Comparison of ENCODE assay signal across 3 cellular contexts in the genomic region with DNA sequence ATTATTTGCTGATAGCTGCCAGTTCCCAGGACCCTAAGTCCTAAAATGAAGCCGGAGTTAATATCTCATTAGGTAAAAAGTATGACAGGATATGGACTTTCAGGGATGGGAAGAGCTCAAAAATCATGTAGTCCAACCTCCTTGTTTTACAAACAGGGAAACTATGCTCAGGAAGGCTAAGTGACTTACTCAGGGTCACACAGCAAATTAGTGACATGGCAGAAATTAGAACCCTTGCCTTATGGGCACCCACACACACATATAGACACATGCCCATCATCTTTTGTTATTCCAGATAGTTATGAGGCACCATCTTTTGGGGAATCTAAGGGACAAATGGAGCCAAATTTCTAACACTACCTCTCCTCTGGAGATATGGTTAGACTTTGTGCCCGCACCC.
TF ChIP-seq lines count a peak whose summit lies in the region.

No MANE protein-coding gene starts in this region.

TF ChIP-seq in A549, 52 proteins besides CTCF, POLR2A, EP300 and RAD21:
- TF ChIP-seq TP53 (CRISPR knock-in tag; IDR thresholded peaks at IDR 0.05) (no peak), BHLHE40 (IDR thresholded peaks at IDR 0.05; ENCODE audit: low read depth, low read length) (no peak), MYC (IDR thresholded peaks at IDR 0.05; ENCODE audit: borderline replicate concordance, low read length) (no peak), JUN (IDR thresholded peaks at IDR 0.05) (no peak), NPAS2 (CRISPR knock-in tag; IDR thresholded peaks at IDR 0.05; ENCODE audit: borderline replicate concordance) (no peak), KDM1A (IDR thresholded peaks at IDR 0.05; ENCODE audit: low read depth) (0 out of 2 replicates have a peak, but pooled peaks have one; percentile 25)
- TF ChIP-seq, protein P1, sequence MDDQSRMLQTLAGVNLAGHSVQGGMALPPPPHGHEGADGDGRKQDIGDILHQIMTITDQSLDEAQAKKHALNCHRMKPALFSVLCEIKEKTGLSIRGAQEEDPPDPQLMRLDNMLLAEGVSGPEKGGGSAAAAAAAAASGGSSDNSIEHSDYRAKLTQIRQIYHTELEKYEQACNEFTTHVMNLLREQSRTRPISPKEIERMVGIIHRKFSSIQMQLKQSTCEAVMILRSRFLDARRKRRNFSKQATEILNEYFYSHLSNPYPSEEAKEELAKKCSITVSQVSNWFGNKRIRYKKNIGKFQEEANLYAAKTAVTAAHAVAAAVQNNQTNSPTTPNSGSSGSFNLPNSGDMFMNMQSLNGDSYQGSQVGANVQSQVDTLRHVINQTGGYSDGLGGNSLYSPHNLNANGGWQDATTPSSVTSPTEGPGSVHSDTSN (IDR thresholded peaks at IDR 0.05): no peak

TF ChIP-seq in K562, 482 proteins besides CTCF, POLR2A, EP300 and RAD21 (continues in another document):
- TF ChIP-seq BCOR (IDR thresholded peaks at IDR 0.05): peak; percentile 90
- no peak for TF ChIP-seq TSC22D4 (tag; IDR thresholded peaks at IDR 0.05)
- TF ChIP-seq HDAC1 (IDR thresholded peaks at IDR 0.05): 0 out of 4 replicates have a peak, but pooled peaks of 1 of the 2 experiments have one; percentile 32
- TF ChIP-seq ZNF395 (CRISPR knock-in tag; IDR thresholded peaks at IDR 0.05): no peak
- peak; percentile 39; the same call in 1 of the 2 replicates for TF ChIP-seq CBX1 (IDR thresholded peaks at IDR 0.05; ENCODE audit: low read depth)
- TF ChIP-seq CSDE1 (IDR thresholded peaks at IDR 0.05): no peak
- TF ChIP-seq, protein P2, sequence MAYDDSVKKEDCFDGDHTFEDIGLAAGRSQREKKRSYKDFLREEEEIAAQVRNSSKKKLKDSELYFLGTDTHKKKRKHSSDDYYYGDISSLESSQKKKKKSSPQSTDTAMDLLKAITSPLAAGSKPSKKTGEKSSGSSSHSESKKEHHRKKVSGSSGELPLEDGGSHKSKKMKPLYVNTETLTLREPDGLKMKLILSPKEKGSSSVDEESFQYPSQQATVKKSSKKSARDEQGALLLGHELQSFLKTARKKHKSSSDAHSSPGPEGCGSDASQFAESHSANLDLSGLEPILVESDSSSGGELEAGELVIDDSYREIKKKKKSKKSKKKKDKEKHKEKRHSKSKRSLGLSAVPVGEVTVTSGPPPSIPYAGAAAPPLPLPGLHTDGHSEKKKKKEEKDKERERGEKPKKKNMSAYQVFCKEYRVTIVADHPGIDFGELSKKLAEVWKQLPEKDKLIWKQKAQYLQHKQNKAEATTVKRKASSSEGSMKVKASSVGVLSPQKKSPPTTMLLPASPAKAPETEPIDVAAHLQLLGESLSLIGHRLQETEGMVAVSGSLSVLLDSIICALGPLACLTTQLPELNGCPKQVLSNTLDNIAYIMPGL (CRISPR knock-in tag; IDR thresholded peaks at IDR 0.05): no peak
- TF ChIP-seq ZFPM2 (CRISPR knock-in tag; IDR thresholded peaks at IDR 0.05): no peak
- TF ChIP-seq JUND (IDR thresholded peaks at IDR 0.05; ENCODE audit: borderline replicate concordance, low read depth, low read length): no peak
- no peak for TF ChIP-seq JUND (tag; IDR thresholded peaks at IDR 0.05; ENCODE audit: borderline replicate concordance, low read depth, low read length)
- TF ChIP-seq, protein P3, sequence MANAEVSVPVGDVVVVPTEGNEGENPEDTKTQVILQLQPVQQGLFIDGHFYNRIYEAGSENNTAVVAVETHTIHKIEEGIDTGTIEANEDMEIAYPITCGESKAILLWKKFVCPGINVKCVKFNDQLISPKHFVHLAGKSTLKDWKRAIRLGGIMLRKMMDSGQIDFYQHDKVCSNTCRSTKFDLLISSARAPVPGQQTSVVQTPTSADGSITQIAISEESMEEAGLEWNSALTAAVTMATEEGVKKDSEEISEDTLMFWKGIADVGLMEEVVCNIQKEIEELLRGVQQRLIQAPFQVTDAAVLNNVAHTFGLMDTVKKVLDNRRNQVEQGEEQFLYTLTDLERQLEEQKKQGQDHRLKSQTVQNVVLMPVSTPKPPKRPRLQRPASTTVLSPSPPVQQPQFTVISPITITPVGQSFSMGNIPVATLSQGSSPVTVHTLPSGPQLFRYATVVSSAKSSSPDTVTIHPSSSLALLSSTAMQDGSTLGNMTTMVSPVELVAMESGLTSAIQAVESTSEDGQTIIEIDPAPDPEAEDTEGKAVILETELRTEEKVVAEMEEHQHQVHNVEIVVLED (CRISPR knock-in tag; IDR thresholded peaks at IDR 0.05): no peak
- no peak for TF ChIP-seq ZNF444 (CRISPR knock-in tag; IDR thresholded peaks at IDR 0.05)
- TF ChIP-seq, protein P4, sequence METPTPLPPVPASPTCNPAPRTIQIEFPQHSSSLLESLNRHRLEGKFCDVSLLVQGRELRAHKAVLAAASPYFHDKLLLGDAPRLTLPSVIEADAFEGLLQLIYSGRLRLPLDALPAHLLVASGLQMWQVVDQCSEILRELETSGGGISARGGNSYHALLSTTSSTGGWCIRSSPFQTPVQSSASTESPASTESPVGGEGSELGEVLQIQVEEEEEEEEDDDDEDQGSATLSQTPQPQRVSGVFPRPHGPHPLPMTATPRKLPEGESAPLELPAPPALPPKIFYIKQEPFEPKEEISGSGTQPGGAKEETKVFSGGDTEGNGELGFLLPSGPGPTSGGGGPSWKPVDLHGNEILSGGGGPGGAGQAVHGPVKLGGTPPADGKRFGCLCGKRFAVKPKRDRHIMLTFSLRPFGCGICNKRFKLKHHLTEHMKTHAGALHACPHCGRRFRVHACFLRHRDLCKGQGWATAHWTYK (CRISPR knock-in tag; IDR thresholded peaks at IDR 0.05): no peak
- TF ChIP-seq SMARCA5 (IDR thresholded peaks at IDR 0.05): 0 out of 2 replicates have a peak, but pooled peaks have one; percentile 19
- TF ChIP-seq LARP7 (IDR thresholded peaks at IDR 0.05): no peak
- no peak for TF ChIP-seq ZNF217 (CRISPR knock-in tag; IDR thresholded peaks at IDR 0.05)
- peak; percentile 89 for TF ChIP-seq RBM25 (IDR thresholded peaks at IDR 0.05; ENCODE audit: low read depth, low read length, severe bottlenecking)
- TF ChIP-seq NCOA6 (IDR thresholded peaks at IDR 0.05): no peak
- peak; percentile 59 for TF ChIP-seq ZFP36 (IDR thresholded peaks at IDR 0.05; ENCODE audit: low read depth, low read length, partially characterized antibody)
- TF ChIP-seq, protein P5, sequence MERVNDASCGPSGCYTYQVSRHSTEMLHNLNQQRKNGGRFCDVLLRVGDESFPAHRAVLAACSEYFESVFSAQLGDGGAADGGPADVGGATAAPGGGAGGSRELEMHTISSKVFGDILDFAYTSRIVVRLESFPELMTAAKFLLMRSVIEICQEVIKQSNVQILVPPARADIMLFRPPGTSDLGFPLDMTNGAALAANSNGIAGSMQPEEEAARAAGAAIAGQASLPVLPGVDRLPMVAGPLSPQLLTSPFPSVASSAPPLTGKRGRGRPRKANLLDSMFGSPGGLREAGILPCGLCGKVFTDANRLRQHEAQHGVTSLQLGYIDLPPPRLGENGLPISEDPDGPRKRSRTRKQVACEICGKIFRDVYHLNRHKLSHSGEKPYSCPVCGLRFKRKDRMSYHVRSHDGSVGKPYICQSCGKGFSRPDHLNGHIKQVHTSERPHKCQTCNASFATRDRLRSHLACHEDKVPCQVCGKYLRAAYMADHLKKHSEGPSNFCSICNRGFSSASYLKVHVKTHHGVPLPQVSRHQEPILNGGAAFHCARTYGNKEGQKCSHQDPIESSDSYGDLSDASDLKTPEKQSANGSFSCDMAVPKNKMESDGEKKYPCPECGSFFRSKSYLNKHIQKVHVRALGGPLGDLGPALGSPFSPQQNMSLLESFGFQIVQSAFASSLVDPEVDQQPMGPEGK (CRISPR knock-in tag; IDR thresholded peaks at IDR 0.05; ENCODE audit: borderline replicate concordance): no peak
- TF ChIP-seq KDM1A (IDR thresholded peaks at IDR 0.05): peak; percentile 36 to 78; a peak in 3 of 4 replicates

TF ChIP-seq in endothelial cell of umbilical vein, 7 proteins besides CTCF, POLR2A, EP300 and RAD21:
- TF ChIP-seq, protein P6, sequence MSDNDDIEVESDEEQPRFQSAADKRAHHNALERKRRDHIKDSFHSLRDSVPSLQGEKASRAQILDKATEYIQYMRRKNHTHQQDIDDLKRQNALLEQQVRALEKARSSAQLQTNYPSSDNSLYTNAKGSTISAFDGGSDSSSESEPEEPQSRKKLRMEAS (IDR thresholded peaks at IDR 0.05; ENCODE audit: insufficient read depth, insufficient read length): no peak
- no peak for TF ChIP-seq EZH2 (IDR thresholded peaks at IDR 0.05; ENCODE audit: borderline replicate concordance, low read depth, low read length, severe bottlenecking)
- no peak for TF ChIP-seq FOS (IDR thresholded peaks at IDR 0.05; ENCODE audit: borderline replicate concordance, insufficient read depth, low read length)
- TF ChIP-seq POLR2AphosphoS5 (IDR thresholded peaks at IDR 0.05; ENCODE audit: insufficient read depth, low read depth, low read length): no peak
- no peak for TF ChIP-seq GATA2 (IDR thresholded peaks at IDR 0.05; ENCODE audit: insufficient read depth, insufficient read length, low read depth, low read length)
- no peak for TF ChIP-seq JUN (IDR thresholded peaks at IDR 0.05; ENCODE audit: borderline replicate concordance, insufficient read depth, insufficient read length, low read depth)
- TF ChIP-seq MYC (IDR thresholded peaks at IDR 0.05; ENCODE audit: low read depth, low read length): no peak
